31 cellular contexts compared by ENCODE assay signal in genomic region chr6:7639427-7639826, GRCh38.
"Had no signal": no experiment of that assay in that cellular context is flagged by ENCODE, and none has a peak within 500 bp of the region (broad histone marks: within the 10 kb centered on the region; RNA-seq: fewer than 3 reads in every experiment).

No MANE protein-coding gene starts in this region.

- H3K9me3 ChIP-seq: adrenal gland, body of pancreas, esophagus squamous epithelium had no signal

- DNase-seq: activated CD4-positive, alpha-beta memory T cell treated with anti-CD3 and anti-CD28 coated beads for 36 hours; activated CD4-positive, alpha-beta T cell treated with anti-CD3 and anti-CD28 coated beads for 36 hours; activated CD4-positive, alpha-beta T cell treated with anti-CD3 and anti-CD28 coated beads, Interleukin-2, amount 10 ng/mL, durations not matched to agents 24 days and 14 days; activated CD4-positive, CD25-positive, alpha-beta regulatory T cell; activated CD4-positive, CD25-positive, alpha-beta regulatory T cell treated with anti-CD3 and anti-CD28 coated beads, Interleukin-2, amount 50 U/mL, for 72 hours; activated CD8-positive, alpha-beta memory T cell treated with anti-CD3 and anti-CD28 coated beads, Interleukin-2, amount 10 ng/mL, durations not matched to agents 7 days and 5 days; activated CD8-positive, alpha-beta memory T cell treated with anti-CD3 and anti-CD28 coated beads, Interleukin-2, amount 50 U/mL, for 4 hours; activated CD8-positive, alpha-beta T cell treated with anti-CD3 and anti-CD28 coated beads, Interleukin-2, amount 10 ng/mL, durations not matched to agents 7 days and 5 days; activated effector memory CD4-positive, alpha-beta T cell treated with anti-CD3 and anti-CD28 coated beads, Interleukin-2, amount 50 U/mL, for 16 hours; activated naive CD4-positive, alpha-beta T cell treated with anti-CD3 and anti-CD28 coated beads for 36 hours; activated naive CD8-positive, alpha-beta T cell treated with anti-CD3 and anti-CD28 coated beads for 36 hours; activated naive CD8-positive, alpha-beta T cell treated with anti-CD3 and anti-CD28 coated beads, Interleukin-2, amount 50 U/mL, for 24 hours; activated T-cell treated with anti-CD3 and anti-CD28 coated beads, Interleukin-2, amount 50 U/mL, for 1 hour; activated T-cell treated with anti-CD3 and anti-CD28 coated beads, Interleukin-2, amount 50 U/mL, for 48 hours; adrenal gland; amygdala; aorta; body of pancreas; caudate nucleus; cortex of kidney; dermis blood vessel endothelial cell; effector CD4-positive, alpha-beta T cell; effector memory CD8-positive, alpha-beta T cell; esophagus squamous epithelium; head of caudate nucleus; T-helper 2 cell had no signal

- H3K36me3 ChIP-seq: adrenal gland, esophagus squamous epithelium had no signal

- H3K4me1 ChIP-seq: adrenal gland, body of pancreas, esophagus squamous epithelium had no signal

- H3K27ac Mint-ChIP-seq: activated CD4-positive, alpha-beta memory T cell treated with anti-CD3 and anti-CD28 coated beads for 36 hours; activated CD4-positive, alpha-beta T cell treated with anti-CD3 and anti-CD28 coated beads for 36 hours; activated CD4-positive, alpha-beta T cell treated with anti-CD3 and anti-CD28 coated beads, Interleukin-2, amount 10 ng/mL, durations not matched to agents 24 days and 14 days; activated CD8-positive, alpha-beta memory T cell treated with anti-CD3 and anti-CD28 coated beads, Interleukin-2, amount 10 ng/mL, durations not matched to agents 7 days and 5 days; activated CD8-positive, alpha-beta T cell treated with anti-CD3 and anti-CD28 coated beads, Interleukin-2, amount 10 ng/mL, durations not matched to agents 7 days and 5 days; activated naive CD4-positive, alpha-beta T cell treated with anti-CD3 and anti-CD28 coated beads for 36 hours; activated naive CD4-positive, alpha-beta T cell treated with anti-CD3 and anti-CD28 coated beads, Interleukin-2, amount 50 U/mL, for 24 hours; activated naive CD8-positive, alpha-beta T cell treated with anti-CD3 and anti-CD28 coated beads for 36 hours; activated naive CD8-positive, alpha-beta T cell treated with anti-CD3 and anti-CD28 coated beads, Interleukin-2, amount 50 U/mL, for 24 hours; activated T-helper 1 cell treated with anti-CD3 and anti-CD28 coated beads, Interleukin-12 subunit alpha, Interleukin-12 subunit beta, Interleukin-2, Interleukin-4 antibody, amounts not matched to agents 30 ng/mL and 10 ng/mL and 1 ng/mL, durations not matched to agents 14 hours and 24 hours and 36 hours; activated T-helper 2 cell treated with anti-CD3 and anti-CD28 coated beads, Interferon-gamma antibody, Interleukin-2, Interleukin-4, amounts not matched to agents 10 μg/mL and 5 μg/mL and 100 μg/mL, durations not matched to agents 14 hours and 24 hours and 36 hours; effector memory CD8-positive, alpha-beta T cell had no signal

- H3K4me1 Mint-ChIP-seq: activated CD4-positive, alpha-beta T cell treated with anti-CD3 and anti-CD28 coated beads for 36 hours; activated CD4-positive, alpha-beta T cell treated with anti-CD3 and anti-CD28 coated beads, Interleukin-2, amount 10 ng/mL, durations not matched to agents 24 days and 14 days; activated CD8-positive, alpha-beta memory T cell treated with anti-CD3 and anti-CD28 coated beads, Interleukin-2, amount 10 ng/mL, durations not matched to agents 7 days and 5 days; activated naive CD4-positive, alpha-beta T cell treated with anti-CD3 and anti-CD28 coated beads, Interleukin-2, amount 50 U/mL, for 24 hours; activated naive CD8-positive, alpha-beta T cell treated with anti-CD3 and anti-CD28 coated beads for 36 hours; activated naive CD8-positive, alpha-beta T cell treated with anti-CD3 and anti-CD28 coated beads, Interleukin-2, amount 50 U/mL, for 24 hours had no signal

- H3K27me3 ChIP-seq: adrenal gland, body of pancreas had no signal

- H3K36me3 Mint-ChIP-seq: activated CD4-positive, alpha-beta memory T cell treated with anti-CD3 and anti-CD28 coated beads for 36 hours; activated CD8-positive, alpha-beta memory T cell treated with anti-CD3 and anti-CD28 coated beads, Interleukin-2, amount 10 ng/mL, durations not matched to agents 7 days and 5 days; activated naive CD4-positive, alpha-beta T cell treated with anti-CD3 and anti-CD28 coated beads, Interleukin-2, amount 50 U/mL, for 24 hours; activated naive CD8-positive, alpha-beta T cell treated with anti-CD3 and anti-CD28 coated beads for 36 hours had no signal

- H3K9me3 Mint-ChIP-seq: activated CD4-positive, alpha-beta memory T cell treated with anti-CD3 and anti-CD28 coated beads for 36 hours; activated CD4-positive, alpha-beta T cell treated with anti-CD3 and anti-CD28 coated beads, Interleukin-2, amount 10 ng/mL, durations not matched to agents 24 days and 14 days; activated naive CD4-positive, alpha-beta T cell treated with anti-CD3 and anti-CD28 coated beads for 36 hours; activated naive CD4-positive, alpha-beta T cell treated with anti-CD3 and anti-CD28 coated beads, Interleukin-2, amount 50 U/mL, for 24 hours; activated naive CD8-positive, alpha-beta T cell treated with anti-CD3 and anti-CD28 coated beads for 36 hours; activated T-helper 1 cell treated with anti-CD3 and anti-CD28 coated beads, Interleukin-12 subunit alpha, Interleukin-12 subunit beta, Interleukin-2, Interleukin-4 antibody, amounts not matched to agents 30 ng/mL and 10 ng/mL and 1 ng/mL, durations not matched to agents 14 hours and 24 hours and 36 hours; activated T-helper 2 cell treated with anti-CD3 and anti-CD28 coated beads, Interferon-gamma antibody, Interleukin-2, Interleukin-4, amounts not matched to agents 10 μg/mL and 5 μg/mL and 100 μg/mL, durations not matched to agents 14 hours and 24 hours and 36 hours; effector memory CD8-positive, alpha-beta T cell had no signal

- H3K4me3 ChIP-seq: adrenal gland, body of pancreas, esophagus squamous epithelium had no signal

- ATAC-seq: activated CD4-positive, alpha-beta T cell treated with anti-CD3 and anti-CD28 coated beads for 36 hours; activated CD8-positive, alpha-beta memory T cell treated with anti-CD3 and anti-CD28 coated beads, Interleukin-2, amount 10 ng/mL, durations not matched to agents 7 days and 5 days; activated CD8-positive, alpha-beta T cell treated with anti-CD3 and anti-CD28 coated beads, Interleukin-2, amount 10 ng/mL, durations not matched to agents 7 days and 5 days; activated naive CD8-positive, alpha-beta T cell treated with anti-CD3 and anti-CD28 coated beads, Interleukin-2, amount 50 U/mL, for 24 hours; body of pancreas; effector memory CD8-positive, alpha-beta T cell had no signal

- H3K27me3 Mint-ChIP-seq: activated naive CD8-positive, alpha-beta T cell treated with anti-CD3 and anti-CD28 coated beads, Interleukin-2, amount 50 U/mL, for 24 hours had no signal

- H3K27ac ChIP-seq: adrenal gland, body of pancreas, esophagus squamous epithelium had no signal

- FAIRE-seq: colon, frontal cortex had no signal

- H3K4me3 Mint-ChIP-seq: activated CD4-positive, alpha-beta memory T cell treated with anti-CD3 and anti-CD28 coated beads for 36 hours; activated CD4-positive, alpha-beta T cell treated with anti-CD3 and anti-CD28 coated beads for 36 hours; activated CD4-positive, alpha-beta T cell treated with anti-CD3 and anti-CD28 coated beads, Interleukin-2, amount 10 ng/mL, durations not matched to agents 24 days and 14 days; activated CD8-positive, alpha-beta memory T cell treated with anti-CD3 and anti-CD28 coated beads, Interleukin-2, amount 10 ng/mL, durations not matched to agents 7 days and 5 days; activated CD8-positive, alpha-beta T cell treated with anti-CD3 and anti-CD28 coated beads, Interleukin-2, amount 10 ng/mL, durations not matched to agents 7 days and 5 days; activated naive CD4-positive, alpha-beta T cell treated with anti-CD3 and anti-CD28 coated beads for 36 hours; activated naive CD4-positive, alpha-beta T cell treated with anti-CD3 and anti-CD28 coated beads, Interleukin-2, amount 50 U/mL, for 24 hours; activated naive CD8-positive, alpha-beta T cell treated with anti-CD3 and anti-CD28 coated beads for 36 hours; activated naive CD8-positive, alpha-beta T cell treated with anti-CD3 and anti-CD28 coated beads, Interleukin-2, amount 50 U/mL, for 24 hours; activated T-helper 1 cell treated with anti-CD3 and anti-CD28 coated beads, Interleukin-12 subunit alpha, Interleukin-12 subunit beta, Interleukin-2, Interleukin-4 antibody, amounts not matched to agents 30 ng/mL and 10 ng/mL and 1 ng/mL, durations not matched to agents 14 hours and 24 hours and 36 hours; effector memory CD8-positive, alpha-beta T cell had no signal
